ENCODE assay signal across 8 cellular contexts in genomic region chr6:118896339-118897136, GRCh38. TPM values are rescaled to one million over a fixed set of nuclear protein-coding genes. Genes with fewer than 3 reads are reported as not detected.
DNase-seq lines count a peak whose midpoint lies in the region; ATAC-seq, FAIRE-seq and TF ChIP-seq lines count a peak whose summit lies in the region.

No MANE protein-coding gene starts in this region.

- peak; percentile 22 for ATAC-seq in GM18909 (IDR thresholded peaks at IDR 0.05; ENCODE audit: poor library complexity, unreplicated experiment)
- ATAC-seq in GM19467 (IDR thresholded peaks at IDR 0.05; ENCODE audit: unreplicated experiment) = no peak

- DNase-seq in DMS153 (lab: John Stamatoyannopoulos, UW) (peak; percentile 15), HTR-8/SVneo (ENCODE audit: insufficient read length, low spot score) (peak; percentile 30), RPMI8226 (peak; percentile 44), dorsolateral prefrontal cortex (no peak), osteocyte (ENCODE audit: extremely low spot score, unreplicated experiment) (no peak), COLO668 (lab: John Stamatoyannopoulos, UW; ENCODE audit: unreplicated experiment) (no peak)

- H3K27ac ChIP-seq in dorsolateral prefrontal cortex = peak overlapping the region in 34 of 59 donors; percentile 3 to 98 (median 46)

- peak overlapping the region; percentile 69 for H3K4me3 Mint-ChIP-seq in osteocyte (ENCODE audit: unreplicated experiment)

- H3K9me3 Mint-ChIP-seq in osteocyte (ENCODE audit: unreplicated experiment) = no peaks in the 10 kb centered on the region

- H3K4me1 Mint-ChIP-seq in osteocyte (ENCODE audit: unreplicated experiment) = peaks cover 39% of the 10 kb centered on the region

- no peaks in the 10 kb centered on the region for H3K27me3 ChIP-seq in dorsolateral prefrontal cortex

- peaks cover 11% of the 10 kb centered on the region for H3K36me3 Mint-ChIP-seq in osteocyte (ENCODE audit: unreplicated experiment)

- H3K27me3 Mint-ChIP-seq in osteocyte (ENCODE audit: unreplicated experiment) = no peaks in the 10 kb centered on the region

- peak overlapping the region; percentile 86 for H3K27ac Mint-ChIP-seq in osteocyte (ENCODE audit: unreplicated experiment)

- peak overlapping the region in 41 of 59 donors; percentile 1 to 95 (median 86) for H3K4me3 ChIP-seq in dorsolateral prefrontal cortex

- no peak for FAIRE-seq in HTR-8/SVneo (lab: Jason Lieb, UNC)

- peak in 46 of 56 donors; percentile 13 to 52 (median 32) for TF ChIP-seq CTCF in dorsolateral prefrontal cortex (IDR thresholded peaks at IDR 0.05 in 54 of 56, conservative IDR thresholded peaks at IDR 0.05 in 2 of 56; ENCODE audit: low read depth in 1 of 56, partially characterized antibody in 56 of 56)
- TF ChIP-seq CTCF in osteocyte (IDR thresholded peaks at IDR 0.05) = peak; percentile 60

- intact Hi-C loops in dorsolateral prefrontal cortex (cut with DNase I) = loop anchor here (10.0 kb wide), 2 partner anchors 208 to 1292 kb away; partner anchors contain the start of gene GOPC (in 1 of the 2)

RNA-seq across cellular contexts. Expression of gene ASF1A, which starts 2.6 kb away (rescaled TPM):
- 10 to 100 TPM; 14.8 to 32.4 (median 23.9) TPM for total RNA-seq in dorsolateral prefrontal cortex
- total RNA-seq in osteocyte = 23.7 and 24.9 TPM in 2 replicates

RNA-seq across cellular contexts. Expression of gene MCM9, which starts 38.4 kb away (rescaled TPM):
- total RNA-seq in dorsolateral prefrontal cortex (10 to 100 TPM in 109 of 120 experiments, 1 to 10 TPM in 11; 6.7 to 22.3 (median 13.8) TPM), osteocyte (15.6 and 18.6 TPM in 2 replicates)

Comparison
In these comparisons a context has a peak if more than half of its experiments do, and no peak if none do; other contexts are left out.
1. DNase-seq: peak in DMS153 (single experiment), HTR-8/SVneo (single experiment) and RPMI8226 (single experiment); none in dorsolateral prefrontal cortex (0 of 10), osteocyte (single experiment) and COLO668 (single experiment).